Comparison of ENCODE assay signal across 16 cellular contexts in genomic region chr13:95260031-95260525, GRCh38. TPM values are rescaled to one million over a fixed set of nuclear protein-coding genes. Genes with fewer than 3 reads are reported as not detected.
DNase-seq lines count a peak whose midpoint lies in the region; ATAC-seq and TF ChIP-seq lines count a peak whose summit lies in the region.
"Had no signal": no experiment of that assay in that cellular context is flagged by ENCODE, and none has a peak within 500 bp of the region (broad histone marks: within the 10 kb centered on the region; RNA-seq: fewer than 3 reads in every experiment).

No MANE protein-coding gene starts in this region.

- no peaks in the 10 kb centered on the region for H3K36me3 Mint-ChIP-seq in T-helper 17 cell (ENCODE audit: low read depth)

- no peak overlapping the region for H3K27ac ChIP-seq in PC-3 (ENCODE audit: low read length)
- H3K27ac ChIP-seq: foreskin keratinocyte had no signal

- H3K9ac ChIP-seq in PC-3 (ENCODE audit: low read length) = no peak overlapping the region

- no peaks in the 10 kb centered on the region for H3K9me2 ChIP-seq in PC-3 (replicated peaks; ENCODE audit: low read length)

- H3K27ac Mint-ChIP-seq in T-helper 17 cell = no peak overlapping the region
- H3K27ac Mint-ChIP-seq: activated naive CD4-positive, alpha-beta T cell treated with anti-CD3 and anti-CD28 coated beads, Interleukin-2, amount 50 U/mL, for 72 hours; B cell; HFFc6 had no signal

- no peak for TF ChIP-seq CTCF in PC-3 (conservative IDR thresholded peaks at IDR 0.05; ENCODE audit: low read depth, low read length)

- H2AFZ ChIP-seq in PC-3 (ENCODE audit: low read length) = no peak overlapping the region

- H4K20me1 ChIP-seq in PC-3 (ENCODE audit: low read length) = no peaks in the 10 kb centered on the region

- intact Hi-C loops in PC-3 (cut with micrococcal nuclease) = no loop called here

- H3K4me3 Mint-ChIP-seq in T-helper 17 cell = no peak overlapping the region
- H3K4me3 Mint-ChIP-seq: B cell; HFFc6; stimulated activated naive CD8-positive, alpha-beta T cell treated with anti-CD3 and anti-CD28 coated beads, Interleukin-15, amount 100 ng/mL, for 72 hours had no signal

- H3K27me3 Mint-ChIP-seq in T-helper 17 cell = no peaks in the 10 kb centered on the region
- H3K27me3 Mint-ChIP-seq: B cell; stimulated activated naive CD8-positive, alpha-beta T cell treated with anti-CD3 and anti-CD28 coated beads, Interleukin-15, amount 100 ng/mL, for 72 hours had no signal

- no peaks in the 10 kb centered on the region for H3K4me1 Mint-ChIP-seq in T-helper 17 cell
- H3K4me1 Mint-ChIP-seq: stimulated activated naive CD8-positive, alpha-beta T cell treated with anti-CD3 and anti-CD28 coated beads, Interleukin-15, amount 100 ng/mL, for 72 hours had no signal

- H3K36me3 ChIP-seq in PC-3 (ENCODE audit: low read depth, low read length) = no peaks in the 10 kb centered on the region

- POLR2A ChIA-PET in PC-3 (lab: Charles Lee; ENCODE audit: unreplicated experiment) = no interaction called here

- peak; percentile 55 for ATAC-seq in GM18498 (IDR thresholded peaks at IDR 0.05; ENCODE audit: unreplicated experiment)
- ATAC-seq in GM19455 (IDR thresholded peaks at IDR 0.05; ENCODE audit: unreplicated experiment) = peak; percentile 49
- peak; percentile 61 for ATAC-seq in HG02852 (IDR thresholded peaks at IDR 0.05; ENCODE audit: unreplicated experiment)
- ATAC-seq in HG03521 (IDR thresholded peaks at IDR 0.05; ENCODE audit: unreplicated experiment) = peak; percentile 32
- ATAC-seq in PC-3 = no peak
- no peak for ATAC-seq in T-helper 17 cell
- ATAC-seq: activated naive CD4-positive, alpha-beta T cell treated with anti-CD3 and anti-CD28 coated beads, Interleukin-2, amount 50 U/mL, for 72 hours; foreskin keratinocyte; stimulated activated naive CD8-positive, alpha-beta T cell treated with anti-CD3 and anti-CD28 coated beads, Interleukin-15, amount 100 ng/mL, for 72 hours had no signal

- no peak overlapping the region for H3K4me2 ChIP-seq in PC-3 (ENCODE audit: low read length)

- no peak for DNase-seq in stimulated activated CD4-positive, alpha-beta T cell treated with anti-CD3 and anti-CD28 coated beads, Interleukin-12 subunit alpha, Interleukin-12 subunit beta, amount 100 ng/mL, for 4 hours
- no peak for DNase-seq in PC-3
- no peak for DNase-seq in T-helper 17 cell
- no peak for DNase-seq in C1 segment of cervical spinal cord (lab: John Stamatoyannopoulos, UW)
- DNase-seq: activated CD4-positive, alpha-beta T cell treated with anti-CD3 and anti-CD28 coated beads, Interleukin-2, amount 50 U/mL, for 48 hours; cortex of kidney; foreskin keratinocyte; HFFc6; NCI-H526 treated with DMSO at 0.1 percent for 48 hours; stimulated activated naive CD8-positive, alpha-beta T cell treated with anti-CD3 and anti-CD28 coated beads, Interleukin-15, amount 100 ng/mL, for 72 hours had no signal

- H3K27me3 ChIP-seq in PC-3 (ENCODE audit: low read length) = no peaks in the 10 kb centered on the region
- H3K27me3 ChIP-seq: foreskin keratinocyte had no signal

- CTCF ChIA-PET in PC-3 (lab: Charles Lee) = no interaction called here

- peaks cover 6% of the 10 kb centered on the region; the same call in 1 of the 2 replicates for H3K79me2 ChIP-seq in PC-3 (ENCODE audit: low read length)

- H3K4me1 ChIP-seq in PC-3 (ENCODE audit: insufficient read depth, low read length) = peaks cover 19% of the 10 kb centered on the region

- no TSS peak for BruUV-seq in PC-3 (replicated peaks; lab: Mats Ljungman, UMichigan)

- H3K4me3 ChIP-seq in PC-3 (ENCODE audit: low read length) = no peak overlapping the region

- H3K9me3 ChIP-seq in PC-3 (ENCODE audit: low read length) = no peaks in the 10 kb centered on the region
- H3K9me3 ChIP-seq in T-helper 17 cell (ENCODE audit: control insufficient read depth, low read length, poor library complexity, severe bottlenecking) = no peaks in the 10 kb centered on the region

- no peaks in the 10 kb centered on the region for H3F3A ChIP-seq in PC-3 (ENCODE audit: low read length, unreplicated experiment)

RNA-seq across cellular contexts. Expression of gene ABCC4, which starts 41.2 kb away (rescaled TPM):
- total RNA-seq in PC-3 (2014; rRNA removed) = 17.7 and 18.9 TPM in 2 replicates
- total RNA-seq in T-helper 17 cell = 10 to 100 TPM in 1 of 2 donors, 1 to 10 TPM in 1; 6.3 to 14.2 TPM

Comparison
In these comparisons a context has a peak if more than half of its experiments do, and no peak if none do; other contexts are left out.
1. ATAC-seq: peak in GM18498 (single experiment), GM19455 (single experiment), HG02852 (single experiment) and HG03521 (single experiment); none in PC-3 (single experiment) and T-helper 17 cell (single experiment).